ENCODE assay signal across 8 cellular contexts in genomic region chr11:74672956-74673895, GRCh38. TPM values are rescaled to one million over a fixed set of nuclear protein-coding genes. Genes with fewer than 3 reads are reported as not detected.
DNase-seq lines count a peak whose midpoint lies in the region; ATAC-seq and TF ChIP-seq lines count a peak whose summit lies in the region.

No MANE protein-coding gene starts in this region.

- H3K4me2 ChIP-seq in hepatocyte, result no peak overlapping the region

- no peak overlapping the region for H3K4me3 ChIP-seq in hepatocyte

- H3K27ac ChIP-seq in adipose tissue (ENCODE audit: low read depth, low read length) (peak overlapping the region; percentile 19), hepatocyte (peak overlapping the region; percentile 93)

- H3K36me3 ChIP-seq in hepatocyte (replicated peaks; ENCODE audit: insufficient read depth, low read depth), result no peaks in the 10 kb centered on the region

- no peak for ATAC-seq in HG03196 (IDR thresholded peaks at IDR 0.05; ENCODE audit: unreplicated experiment)

- no peaks in the 10 kb centered on the region for H3K27me3 ChIP-seq in hepatocyte

- no peaks in the 10 kb centered on the region for H3K9me2 ChIP-seq in hepatocyte (replicated peaks; ENCODE audit: insufficient read depth)

- H2AFZ ChIP-seq in hepatocyte, result no peak overlapping the region

- DNase-seq in HS-27A (ENCODE audit: low read depth) (peak; percentile 96), hepatocyte (ENCODE audit: low spot score) (peak; percentile 77), superior temporal gyrus (ENCODE audit: extremely low spot score) (peak; percentile 69), COLO829 (ENCODE audit: low spot score) (no peak), KG1 (lab: John Stamatoyannopoulos, UW) (no peak)
- no peak for DNase-seq in stimulated activated CD4-positive, alpha-beta T cell treated with anti-CD3 and anti-CD28 coated beads, Interleukin-2, amount 100 ng/mL, for 24 hours

- no peaks in the 10 kb centered on the region for H3K79me2 ChIP-seq in hepatocyte

- H3K4me1 ChIP-seq in hepatocyte (ENCODE audit: insufficient read depth), result peaks cover 4% of the 10 kb centered on the region

- TF ChIP-seq CTCF in hepatocyte (IDR thresholded peaks at IDR 0.05; ENCODE audit: poor library complexity), result no peak

- WGBS in adipose tissue, 3 donors, result 40 to 53% (median 47%) methylated on average over 13 of the region's 13 CpGs
- WGBS in hepatocyte (ENCODE audit: low lambda C conversion rate, missing lambda C conversion rate), result 54% methylated on average over 13 of the region's 13 CpGs

- no peaks in the 10 kb centered on the region for H3K9me3 ChIP-seq in hepatocyte (ENCODE audit: low read depth)

- H4K20me1 ChIP-seq in hepatocyte (ENCODE audit: insufficient read depth, poor library complexity, severe bottlenecking), result no peaks in the 10 kb centered on the region

RNA-seq across cellular contexts. Expression of gene CHRDL2, which starts 58.0 kb away (rescaled TPM):
- polyA plus RNA-seq in adipose tissue, result 1 to 10 TPM in 1 of 3 donors, under 1 TPM in 2; 0.22 to 1.5 (median 0.34) TPM
- 0.44 and 0.83 TPM in 2 replicates for total RNA-seq in hepatocyte
- polyA plus RNA-seq in hepatocyte, result 4.7 and 9.2 TPM in 2 replicates

Comparison
In these comparisons a context has a peak if more than half of its experiments do, and no peak if none do; other contexts are left out.
1. DNase-seq: peak in HS-27A (single experiment), hepatocyte (single experiment) and superior temporal gyrus (single experiment); none in stimulated activated CD4-positive, alpha-beta T cell treated with anti-CD3 and anti-CD28 coated beads, Interleukin-2, amount 100 ng/mL, for 24 hours (0 of 2), COLO829 (single experiment) and KG1 (single experiment).